Comparison of ENCODE assay signal across 18 cellular contexts in genomic region chr7:44107116-44107960, GRCh38. TPM values are rescaled to one million over a fixed set of nuclear protein-coding genes. Genes with fewer than 3 reads are reported as not detected.
DNase-seq lines count a peak whose midpoint lies in the region; ATAC-seq, FAIRE-seq and TF ChIP-seq lines count a peak whose summit lies in the region.
"Had no signal": no experiment of that assay in that cellular context is flagged by ENCODE, and none has a peak within 500 bp of the region (broad histone marks: within the 10 kb centered on the region; RNA-seq: fewer than 3 reads in every experiment).

No MANE protein-coding gene starts in this region.

- H3K9me3 ChIP-seq in lower lobe of right lung (no peaks in the 10 kb centered on the region), uterus (no peaks in the 10 kb centered on the region), HepG2 (ENCODE audit: low read length) (no peaks in the 10 kb centered on the region)
- H3K9me3 ChIP-seq: A549, right lobe of liver, transverse colon had no signal

- BruUV-seq in HepG2 (replicated peaks; lab: Mats Ljungman, UMichigan): no TSS peak

- H2AFZ ChIP-seq in HepG2 (ENCODE audit: low read length): no peak overlapping the region

- POLR2A ChIA-PET in HepG2 (lab: Yijun Ruan, JAX): no interaction called here

- no peaks in the 10 kb centered on the region for H4K20me1 ChIP-seq in HepG2 (ENCODE audit: insufficient read depth, low read length)

- 26% methylated on average over 6 of the region's 18 CpGs for WGBS in HepG2 (ENCODE audit: low lambda C conversion rate)

- no peak overlapping the region for H3K4me2 ChIP-seq in HepG2 (ENCODE audit: low read depth, low read length)
- H3K4me2 ChIP-seq: A549, KMS-11 had no signal

- no peak for TF ChIP-seq POLR2A in uterus (IDR thresholded peaks at IDR 0.05)
- no peak for TF ChIP-seq POLR2A in HepG2 (IDR thresholded peaks at IDR 0.05; ENCODE audit: insufficient read depth in 1 of 2, low read depth in 2 of 2, low read length in 2 of 2)

- TF ChIP-seq CTCF in lower lobe of right lung (IDR thresholded peaks at IDR 0.05) (no peak), uterus (IDR thresholded peaks at IDR 0.05) (no peak), HepG2 (CRISPR knock-in tag; IDR thresholded peaks at IDR 0.05) (no peak)

- H3K4me3 ChIP-seq in lower lobe of right lung (peak overlapping the region; percentile 11), uterus (no peak overlapping the region), HepG2 (replicated peaks in 1 of 3; ENCODE audit: insufficient read depth in 1 of 3, low read depth in 2 of 3, low read length in 3 of 3) (no peak overlapping the region)
- H3K4me3 ChIP-seq: A549, right lobe of liver, transverse colon had no signal

- CTCF ChIA-PET in HepG2 (lab: Yijun Ruan, JAX; ENCODE audit: low intra/inter-chr PET ratio, low total read pairs): interaction anchor here (0.6 kb wide), 1 partner anchor 115 kb away, joined by 3 read pairs; no protein-coding TSS in a partner anchor

- TF ChIP-seq RAD21 in HepG2 (CRISPR knock-in tag; IDR thresholded peaks at IDR 0.05): no peak

- ATAC-seq in left cardiac atrium: no peak
- ATAC-seq in lower lobe of right lung: no peak
- ATAC-seq in HepG2: no peak
- ATAC-seq: A549; CD8-positive, alpha-beta T cell; right lobe of liver had no signal

- peak overlapping the region; percentile 46 for H3K27ac ChIP-seq in lower lobe of right lung
- peak overlapping the region; percentile 95 to 97 for H3K27ac ChIP-seq in uterus
- H3K27ac ChIP-seq in HepG2 (ENCODE audit: extremely low read length, insufficient read depth, low read length): no peak overlapping the region
- H3K27ac ChIP-seq: A549, KMS-11, right lobe of liver had no signal

- H3K79me2 ChIP-seq in HepG2 (ENCODE audit: insufficient read depth, low read length): no peaks in the 10 kb centered on the region

- peak; percentile 70 for DNase-seq in cardiac septum (ENCODE audit: low spot score)
- DNase-seq in left cardiac atrium: no peak
- DNase-seq in lower lobe of right lung: no peak
- no peak for DNase-seq in uterus
- no peak for DNase-seq in epidermal melanocyte (ENCODE audit: insufficient read length, low spot score)
- no peak for DNase-seq in HepG2 (ENCODE audit: low spot score)
- DNase-seq: activated CD4-positive, CD25-positive, alpha-beta regulatory T cell; CD8-positive, alpha-beta T cell; EL; NCI-H1417 treated with DMSO at 0.1 percent for 48 hours; NK-92 treated with Interleukin-12 subunit alpha and Interleukin-12 subunit beta, amount 100 ng/mL, for 24 hours; stimulated activated CD4-positive, alpha-beta T cell treated with anti-CD3 and anti-CD28 coated beads, Interleukin-2, amount 100 ng/mL, for 48 hours; transverse colon had no signal

- in situ Hi-C loops in HepG2 (cut with HindIII; ENCODE audit: extremely low pct_ligation_motif_present, low pct_unique_long_range_greater_than_20kb): no loop called here

- TF ChIP-seq EP300 in HepG2 (IDR thresholded peaks at IDR 0.05; ENCODE audit: low read depth in 2 of 2, low read length in 2 of 2) (no peak), HepG2 (CRISPR knock-in tag; IDR thresholded peaks at IDR 0.05; ENCODE audit: borderline replicate concordance) (no peak)

- no peak for FAIRE-seq in HepG2 (lab: Jason Lieb, UNC)
- FAIRE-seq: A549 had no signal

- H3K36me3 ChIP-seq in lower lobe of right lung (peaks cover 47% of the 10 kb centered on the region), uterus (no peaks in the 10 kb centered on the region), HepG2 (replicated peaks in 1 of 2; ENCODE audit: control insufficient read depth in 1 of 2, insufficient read depth in 2 of 2, low read length in 2 of 2) (no peaks in the 10 kb centered on the region)
- H3K36me3 ChIP-seq: right lobe of liver, transverse colon had no signal

- H3K27me3 ChIP-seq in lower lobe of right lung (ENCODE audit: low read depth) (peaks cover 20% of the 10 kb centered on the region), uterus (no peaks in the 10 kb centered on the region), HepG2 (ENCODE audit: control insufficient read depth in 1 of 2, insufficient read depth in 2 of 2, low read length in 2 of 2) (peaks cover 10 to 46% of the 10 kb centered on the region in 2 experiments; a peak in 4 of 5 replicates)
- H3K27me3 ChIP-seq: right lobe of liver had no signal

- H3K9ac ChIP-seq in HepG2 (ENCODE audit: insufficient read depth, low read depth, low read length): no peak overlapping the region
- H3K9ac ChIP-seq: KMS-11 had no signal

- intact Hi-C loops in cardiac septum (cut with DNase I) (no loop called here), left cardiac atrium (cut with DNase I) (no loop called here), lower lobe of right lung (cut with DNase I) (no loop called here), uterus (cut with DNase I; ENCODE audit: low total_unique reads) (no loop called here), HepG2 (cut with micrococcal nuclease; ENCODE audit: unreplicated experiment) (no loop called here)

- H3K4me1 ChIP-seq in lower lobe of right lung: peaks cover 4% of the 10 kb centered on the region
- peaks cover 7 to 15% of the 10 kb centered on the region in 2 donors for H3K4me1 ChIP-seq in uterus
- peaks cover 10% of the 10 kb centered on the region; the same call in 1 of the 2 replicates for H3K4me1 ChIP-seq in HepG2 (ENCODE audit: insufficient read depth, low read length)
- H3K4me1 ChIP-seq: right lobe of liver had no signal

RNA-seq across cellular contexts. Expression of gene AEBP1, which starts 3.2 kb away (rescaled TPM):
- 93.1 TPM for total RNA-seq in cardiac septum
- total RNA-seq in left cardiac atrium: 100 to 1,000 TPM in 1 of 2 donors, 10 to 100 TPM in 1; 65.0 to 117 TPM
- 82.5 TPM for total RNA-seq in lower lobe of right lung
- 100 to 1,000 TPM in 3 of 4 donors, 10 to 100 TPM in 1; 88.9 to 395 (median 303) TPM for total RNA-seq in uterus
- 0.22 TPM in 1 of 2 replicates, not detected in the other for total RNA-seq in HepG2 (2016; rRNA removed; fragmentation: Illumina TruSeq; extraction: Trizol)
- total RNA-seq in HepG2 (2016; cell fraction: cytosol; rRNA removed; fragmentation: Illumina TruSeq; extraction: Trizol; ENCODE audit: low read depth): not detected in 2 replicates
- 0.04 TPM in 1 of 2 replicates, not detected in the other for total RNA-seq in HepG2 (2016; cell fraction: insoluble cytoplasmic fraction; rRNA removed; fragmentation: Illumina TruSeq; extraction: Trizol)
- not detected in 2 replicates for total RNA-seq in HepG2 (2016; cell fraction: membrane; rRNA removed; fragmentation: Illumina TruSeq; extraction: Trizol)
- total RNA-seq in HepG2 (2016; cell fraction: nucleus; rRNA removed; fragmentation: Illumina TruSeq; extraction: Trizol): not detected in 2 replicates
- polyA plus RNA-seq in HepG2 (2011; rRNA removed): 0.55 and 0.81 TPM in 2 replicates
- polyA plus RNA-seq in HepG2 (2011; cell fraction: cytosol; rRNA removed): 0.15 and 0.27 TPM in 2 replicates
- 6.7 and 6.8 TPM in 2 replicates for polyA plus RNA-seq in HepG2 (2011; cell fraction: nucleus; rRNA removed)
- 0.96 and 1.3 TPM in 2 replicates for polyA plus RNA-seq in HepG2 (2012)
- not detected in 2 replicates for polyA plus RNA-seq in HepG2 (2016; cell fraction: cytosol; fragmentation: Illumina TruSeq; extraction: Trizol; ENCODE audit: low read depth)
- polyA plus RNA-seq in HepG2 (2016; cell fraction: insoluble cytoplasmic fraction; fragmentation: Illumina TruSeq; extraction: Trizol; ENCODE audit: low read depth): not detected in 2 replicates
- polyA plus RNA-seq in HepG2 (2016; cell fraction: membrane; fragmentation: Illumina TruSeq; extraction: Trizol; ENCODE audit: low read depth): not detected in 2 replicates
- 0.29 and 0.89 TPM in 2 replicates for polyA plus RNA-seq in HepG2 (2016; cell fraction: nucleus; fragmentation: Illumina TruSeq; extraction: Trizol; ENCODE audit: insufficient read depth, low read depth)
- polyA minus RNA-seq in HepG2 (2011; rRNA and poly(A)+ RNA removed; ENCODE audit: low replicate concordance): 0.14 TPM in 1 of 2 replicates, not detected in the other
- 0.18 and 0.79 TPM in 2 replicates for polyA minus RNA-seq in HepG2 (2011; cell fraction: cytosol; rRNA and poly(A)+ RNA removed)
- 0.37 and 0.64 TPM in 2 replicates for polyA minus RNA-seq in HepG2 (2011; cell fraction: nucleus; rRNA and poly(A)+ RNA removed)
- polyA plus RNA-seq: A549 had no signal

RNA-seq across cellular contexts. Expression of gene POLD2, which starts 16.0 kb away (rescaled TPM):
- total RNA-seq in cardiac septum (88.1 TPM), left cardiac atrium (10 to 100 TPM; 95.8 to 98.9 TPM), lower lobe of right lung (48.3 TPM), uterus (10 to 100 TPM; 12.9 to 73.3 (median 33.7) TPM), HepG2 (2016; rRNA removed; fragmentation: Illumina TruSeq; extraction: Trizol) (87.6 and 98.8 TPM in 2 replicates)
- 118 and 152 TPM in 2 replicates for total RNA-seq in HepG2 (2016; cell fraction: cytosol; rRNA removed; fragmentation: Illumina TruSeq; extraction: Trizol; ENCODE audit: low read depth)
- total RNA-seq in HepG2 (2016; cell fraction: insoluble cytoplasmic fraction; rRNA removed; fragmentation: Illumina TruSeq; extraction: Trizol): 74.7 and 95.4 TPM in 2 replicates
- 139 and 187 TPM in 2 replicates for total RNA-seq in HepG2 (2016; cell fraction: membrane; rRNA removed; fragmentation: Illumina TruSeq; extraction: Trizol)
- 49.1 and 55.1 TPM in 2 replicates for total RNA-seq in HepG2 (2016; cell fraction: nucleus; rRNA removed; fragmentation: Illumina TruSeq; extraction: Trizol)
- 86.7 and 95.1 TPM in 2 replicates for polyA plus RNA-seq in HepG2 (2011; rRNA removed)
- 65.5 and 120 TPM in 2 replicates for polyA plus RNA-seq in HepG2 (2011; cell fraction: cytosol; rRNA removed)
- 88.2 and 88.7 TPM in 2 replicates for polyA plus RNA-seq in HepG2 (2011; cell fraction: nucleus; rRNA removed)
- polyA plus RNA-seq in HepG2 (2012): 64.0 and 65.2 TPM in 2 replicates
- 134 and 181 TPM in 2 replicates for polyA plus RNA-seq in HepG2 (2016; cell fraction: cytosol; fragmentation: Illumina TruSeq; extraction: Trizol; ENCODE audit: low read depth)
- 104 and 131 TPM in 2 replicates for polyA plus RNA-seq in HepG2 (2016; cell fraction: insoluble cytoplasmic fraction; fragmentation: Illumina TruSeq; extraction: Trizol; ENCODE audit: low read depth)
- polyA plus RNA-seq in HepG2 (2016; cell fraction: membrane; fragmentation: Illumina TruSeq; extraction: Trizol; ENCODE audit: low read depth): 176 and 207 TPM in 2 replicates
- 104 and 121 TPM in 2 replicates for polyA plus RNA-seq in HepG2 (2016; cell fraction: nucleus; fragmentation: Illumina TruSeq; extraction: Trizol; ENCODE audit: insufficient read depth, low read depth)
- polyA minus RNA-seq in HepG2 (2011; rRNA and poly(A)+ RNA removed; ENCODE audit: low replicate concordance): 82.4 and 267 TPM in 2 replicates
- 16.1 and 23.4 TPM in 2 replicates for polyA minus RNA-seq in HepG2 (2011; cell fraction: cytosol; rRNA and poly(A)+ RNA removed)
- polyA minus RNA-seq in HepG2 (2011; cell fraction: nucleus; rRNA and poly(A)+ RNA removed): 22.9 TPM in 2 replicates

RNA-seq across cellular contexts. Expression of gene POLM, which starts 25.0 kb away (rescaled TPM):
- 13.9 TPM for total RNA-seq in cardiac septum
- total RNA-seq in left cardiac atrium: 10 to 100 TPM; 20.0 to 22.1 TPM
- total RNA-seq in lower lobe of right lung: 24.2 TPM
- 10 to 100 TPM; 10.6 to 33.6 (median 23.6) TPM for total RNA-seq in uterus
- 2.4 and 5.2 TPM in 2 replicates for total RNA-seq in HepG2 (2016; rRNA removed; fragmentation: Illumina TruSeq; extraction: Trizol)
- 1.4 and 2.1 TPM in 2 replicates for total RNA-seq in HepG2 (2016; cell fraction: cytosol; rRNA removed; fragmentation: Illumina TruSeq; extraction: Trizol; ENCODE audit: low read depth)
- total RNA-seq in HepG2 (2016; cell fraction: insoluble cytoplasmic fraction; rRNA removed; fragmentation: Illumina TruSeq; extraction: Trizol): 2.6 and 4.6 TPM in 2 replicates
- total RNA-seq in HepG2 (2016; cell fraction: membrane; rRNA removed; fragmentation: Illumina TruSeq; extraction: Trizol): 2.7 and 2.8 TPM in 2 replicates
- 7.3 and 9.5 TPM in 2 replicates for total RNA-seq in HepG2 (2016; cell fraction: nucleus; rRNA removed; fragmentation: Illumina TruSeq; extraction: Trizol)
- 5.4 and 6.6 TPM in 2 replicates for polyA plus RNA-seq in HepG2 (2011; rRNA removed)
- polyA plus RNA-seq in HepG2 (2011; cell fraction: cytosol; rRNA removed): 2.2 and 3.1 TPM in 2 replicates
- polyA plus RNA-seq in HepG2 (2011; cell fraction: nucleus; rRNA removed): 30.4 and 31.3 TPM in 2 replicates
- polyA plus RNA-seq in HepG2 (2012): 4.0 and 4.2 TPM in 2 replicates
- polyA plus RNA-seq in HepG2 (2016; cell fraction: cytosol; fragmentation: Illumina TruSeq; extraction: Trizol; ENCODE audit: low read depth): 1.0 and 1.4 TPM in 2 replicates
- 1.9 and 2.4 TPM in 2 replicates for polyA plus RNA-seq in HepG2 (2016; cell fraction: insoluble cytoplasmic fraction; fragmentation: Illumina TruSeq; extraction: Trizol; ENCODE audit: low read depth)
- 1.9 and 2.2 TPM in 2 replicates for polyA plus RNA-seq in HepG2 (2016; cell fraction: membrane; fragmentation: Illumina TruSeq; extraction: Trizol; ENCODE audit: low read depth)
- 20.1 and 20.6 TPM in 2 replicates for polyA plus RNA-seq in HepG2 (2016; cell fraction: nucleus; fragmentation: Illumina TruSeq; extraction: Trizol; ENCODE audit: insufficient read depth, low read depth)
- 11.8 and 14.8 TPM in 2 replicates for polyA minus RNA-seq in HepG2 (2011; rRNA and poly(A)+ RNA removed; ENCODE audit: low replicate concordance)
- polyA minus RNA-seq in HepG2 (2011; cell fraction: cytosol; rRNA and poly(A)+ RNA removed): 3.9 and 5.2 TPM in 2 replicates
- 17.9 and 18.9 TPM in 2 replicates for polyA minus RNA-seq in HepG2 (2011; cell fraction: nucleus; rRNA and poly(A)+ RNA removed)

RNA-seq across cellular contexts. Expression of gene MYL7, which starts 33.8 kb away (rescaled TPM):
- total RNA-seq in cardiac septum: 2,493 TPM
- total RNA-seq in left cardiac atrium: over 10,000 TPM; 20,486 to 20,690 TPM
- 1.6 TPM for total RNA-seq in lower lobe of right lung
- not detected for total RNA-seq in uterus
- 1.7 and 1.8 TPM in 2 replicates for total RNA-seq in HepG2 (2016; rRNA removed; fragmentation: Illumina TruSeq; extraction: Trizol)
- total RNA-seq in HepG2 (2016; cell fraction: cytosol; rRNA removed; fragmentation: Illumina TruSeq; extraction: Trizol; ENCODE audit: low read depth): 0.62 TPM in 1 of 2 replicates, not detected in the other
- total RNA-seq in HepG2 (2016; cell fraction: insoluble cytoplasmic fraction; rRNA removed; fragmentation: Illumina TruSeq; extraction: Trizol): 0.56 and 1.0 TPM in 2 replicates
- total RNA-seq in HepG2 (2016; cell fraction: membrane; rRNA removed; fragmentation: Illumina TruSeq; extraction: Trizol): 0.34 TPM in 1 of 2 replicates, not detected in the other
- total RNA-seq in HepG2 (2016; cell fraction: nucleus; rRNA removed; fragmentation: Illumina TruSeq; extraction: Trizol): not detected in 2 replicates
- polyA plus RNA-seq in HepG2 (2011; rRNA removed): not detected in 2 replicates
- 0.18 TPM in 1 of 2 replicates, not detected in the other for polyA plus RNA-seq in HepG2 (2011; cell fraction: cytosol; rRNA removed)
- 1.1 TPM in 1 of 2 replicates, not detected in the other for polyA plus RNA-seq in HepG2 (2011; cell fraction: nucleus; rRNA removed)
- polyA plus RNA-seq in HepG2 (2012): not detected in 2 replicates
- 0.51 TPM in 1 of 2 replicates, not detected in the other for polyA plus RNA-seq in HepG2 (2016; cell fraction: cytosol; fragmentation: Illumina TruSeq; extraction: Trizol; ENCODE audit: low read depth)
- polyA plus RNA-seq in HepG2 (2016; cell fraction: insoluble cytoplasmic fraction; fragmentation: Illumina TruSeq; extraction: Trizol; ENCODE audit: low read depth): 1.1 and 2.1 TPM in 2 replicates
- polyA plus RNA-seq in HepG2 (2016; cell fraction: membrane; fragmentation: Illumina TruSeq; extraction: Trizol; ENCODE audit: low read depth): not detected in 2 replicates
- polyA plus RNA-seq in HepG2 (2016; cell fraction: nucleus; fragmentation: Illumina TruSeq; extraction: Trizol; ENCODE audit: insufficient read depth, low read depth): not detected in 2 replicates
- polyA minus RNA-seq in HepG2 (2011; rRNA and poly(A)+ RNA removed; ENCODE audit: low replicate concordance): not detected in 2 replicates
- polyA minus RNA-seq in HepG2 (2011; cell fraction: cytosol; rRNA and poly(A)+ RNA removed): not detected in 2 replicates
- not detected in 2 replicates for polyA minus RNA-seq in HepG2 (2011; cell fraction: nucleus; rRNA and poly(A)+ RNA removed)
- total RNA-seq: activated CD8-positive, alpha-beta memory T cell treated with anti-CD3 and anti-CD28 coated beads for 36 hours; activated T-helper 2 cell treated with anti-CD3 and anti-CD28 coated beads, Interferon-gamma antibody, Interleukin-2, Interleukin-4, amounts not matched to agents 10 μg/mL and 5 μg/mL and 100 μg/mL, durations not matched to agents 14 hours and 24 hours and 36 hours; CD8-positive, alpha-beta T cell; transverse colon had no signal
- polyA plus RNA-seq: A549 had no signal

RNA-seq across cellular contexts. Expression of gene PGAM2, which starts 42.0 kb away (rescaled TPM):
- total RNA-seq in cardiac septum (322 TPM), left cardiac atrium (1,000 to 10,000 TPM in 1 of 2 donors, 100 to 1,000 TPM in 1; 799 to 1,159 TPM), lower lobe of right lung (0.44 TPM), uterus (1 to 10 TPM in 1 of 4 donors, under 1 TPM in 1, not detected in 2; 0.76 to 1.4 TPM), HepG2 (2016; rRNA removed; fragmentation: Illumina TruSeq; extraction: Trizol) (0.22 TPM in 1 of 2 replicates, not detected in the other)
- not detected in 2 replicates for total RNA-seq in HepG2 (2016; cell fraction: cytosol; rRNA removed; fragmentation: Illumina TruSeq; extraction: Trizol; ENCODE audit: low read depth)
- total RNA-seq in HepG2 (2016; cell fraction: insoluble cytoplasmic fraction; rRNA removed; fragmentation: Illumina TruSeq; extraction: Trizol): not detected in 2 replicates
- total RNA-seq in HepG2 (2016; cell fraction: membrane; rRNA removed; fragmentation: Illumina TruSeq; extraction: Trizol): not detected in 2 replicates
- total RNA-seq in HepG2 (2016; cell fraction: nucleus; rRNA removed; fragmentation: Illumina TruSeq; extraction: Trizol): not detected in 2 replicates
- polyA plus RNA-seq in HepG2 (2011; rRNA removed): 0.18 TPM in 1 of 2 replicates, not detected in the other
- 0.13 TPM in 1 of 2 replicates, not detected in the other for polyA plus RNA-seq in HepG2 (2011; cell fraction: cytosol; rRNA removed)
- polyA plus RNA-seq in HepG2 (2011; cell fraction: nucleus; rRNA removed): 1.5 and 1.9 TPM in 2 replicates
- polyA plus RNA-seq in HepG2 (2012): 0.35 and 0.49 TPM in 2 replicates
- polyA plus RNA-seq in HepG2 (2016; cell fraction: cytosol; fragmentation: Illumina TruSeq; extraction: Trizol; ENCODE audit: low read depth): not detected in 2 replicates
- not detected in 2 replicates for polyA plus RNA-seq in HepG2 (2016; cell fraction: insoluble cytoplasmic fraction; fragmentation: Illumina TruSeq; extraction: Trizol; ENCODE audit: low read depth)
- not detected in 2 replicates for polyA plus RNA-seq in HepG2 (2016; cell fraction: membrane; fragmentation: Illumina TruSeq; extraction: Trizol; ENCODE audit: low read depth)
- polyA plus RNA-seq in HepG2 (2016; cell fraction: nucleus; fragmentation: Illumina TruSeq; extraction: Trizol; ENCODE audit: insufficient read depth, low read depth): not detected in 2 replicates
- 0.19 and 0.24 TPM in 2 replicates for polyA minus RNA-seq in HepG2 (2011; rRNA and poly(A)+ RNA removed; ENCODE audit: low replicate concordance)
- polyA minus RNA-seq in HepG2 (2011; cell fraction: cytosol; rRNA and poly(A)+ RNA removed): not detected in 2 replicates
- polyA minus RNA-seq in HepG2 (2011; cell fraction: nucleus; rRNA and poly(A)+ RNA removed): 0.62 and 0.90 TPM in 2 replicates
- total RNA-seq: activated CD8-positive, alpha-beta memory T cell treated with anti-CD3 and anti-CD28 coated beads for 36 hours had no signal
- polyA plus RNA-seq: A549 had no signal

Comparison
In these comparisons a context has a peak if more than half of its experiments do, and no peak if none do; other contexts are left out.
1. RNA of gene AEBP1, which starts 3.2 kb away (total RNA-seq): 88.9 to 395 TPM in uterus, 65.0 to 117 TPM in left cardiac atrium, 93.1 TPM in cardiac septum (single experiment) and 82.5 TPM in lower lobe of right lung (single experiment); 0.04 to 0.22 TPM in HepG2; every median in the first group is over 10 times any median in the second.